In genomic region chr9:21523021-21524014, GRCh38 we compare ENCODE assay signal across 23 cellular contexts. TPM values are rescaled to one million over a fixed set of nuclear protein-coding genes. Genes with fewer than 3 reads are reported as not detected.
"Had no signal": no experiment of that assay in that cellular context is flagged by ENCODE, and none has a peak within 500 bp of the region (broad histone marks: within the 10 kb centered on the region; RNA-seq: fewer than 3 reads in every experiment).

No MANE protein-coding gene starts in this region.

- H3K27ac ChIP-seq: SK-N-MC, WERI-Rb-1 had no signal

- DNase-seq: activated CD4-positive, alpha-beta T cell treated with anti-CD3 and anti-CD28 coated beads for 36 hours; activated CD8-positive, alpha-beta memory T cell treated with anti-CD3 and anti-CD28 coated beads, Interleukin-2, amount 50 U/mL, for 4 hours; activated CD8-positive, alpha-beta T cell treated with anti-CD3 and anti-CD28 coated beads for 36 hours; activated gamma-delta T cell treated with Interleukin-2 at 50 U/mL for 16 hours; activated naive CD4-positive, alpha-beta T cell treated with anti-CD3 and anti-CD28 coated beads, Interleukin-2, amount 10 ng/mL, durations not matched to agents 7 days and 5 days; activated naive CD8-positive, alpha-beta T cell treated with anti-CD3 and anti-CD28 coated beads for 36 hours; activated T-cell treated with anti-CD3 and anti-CD28 coated beads, Interleukin-2, amount 50 U/mL, for 72 hours; central memory CD4-positive, alpha-beta T cell; Kasumi-1; NCI-H146; NCI-H187 treated with DMSO at 0.1 percent for 48 hours; NCI-H2081 treated with DMSO at 0.1 percent for 48 hours; NCI-H446; NCI-H524; SIG-M5; T-helper 1 cell; WERI-Rb-1 had no signal

- FAIRE-seq: RCC 7860 had no signal

- H3K9me3 Mint-ChIP-seq: activated naive CD4-positive, alpha-beta T cell treated with anti-CD3 and anti-CD28 coated beads, Interleukin-2, amount 10 ng/mL, durations not matched to agents 7 days and 5 days; activated T-helper 2 cell treated with anti-CD3 and anti-CD28 coated beads, Interferon-gamma antibody, Interleukin-2, Interleukin-4, amounts not matched to agents 10 μg/mL and 5 μg/mL and 100 μg/mL, durations not matched to agents 14 hours and 24 hours and 36 hours had no signal

- H3K36me3 ChIP-seq: WERI-Rb-1 had no signal

- H3K27ac Mint-ChIP-seq: activated CD4-positive, alpha-beta T cell treated with anti-CD3 and anti-CD28 coated beads for 36 hours; activated CD8-positive, alpha-beta T cell treated with anti-CD3 and anti-CD28 coated beads for 36 hours; activated naive CD4-positive, alpha-beta T cell treated with anti-CD3 and anti-CD28 coated beads, Interleukin-2, amount 10 ng/mL, durations not matched to agents 7 days and 5 days; activated naive CD8-positive, alpha-beta T cell treated with anti-CD3 and anti-CD28 coated beads for 36 hours; activated T-cell treated with anti-CD3 and anti-CD28 coated beads, Interleukin-2, amount 50 U/mL, for 72 hours; activated T-helper 2 cell treated with anti-CD3 and anti-CD28 coated beads, Interferon-gamma antibody, Interleukin-2, Interleukin-4, amounts not matched to agents 10 μg/mL and 5 μg/mL and 100 μg/mL, durations not matched to agents 14 hours and 24 hours and 36 hours had no signal

- H3K27me3 Mint-ChIP-seq: activated CD4-positive, alpha-beta T cell treated with anti-CD3 and anti-CD28 coated beads for 36 hours; activated CD8-positive, alpha-beta T cell treated with anti-CD3 and anti-CD28 coated beads for 36 hours; activated naive CD4-positive, alpha-beta T cell treated with anti-CD3 and anti-CD28 coated beads, Interleukin-2, amount 10 ng/mL, durations not matched to agents 7 days and 5 days; activated naive CD8-positive, alpha-beta T cell treated with anti-CD3 and anti-CD28 coated beads for 36 hours had no signal

- H3K4me1 Mint-ChIP-seq: activated CD4-positive, alpha-beta T cell treated with anti-CD3 and anti-CD28 coated beads for 36 hours; activated naive CD4-positive, alpha-beta T cell treated with anti-CD3 and anti-CD28 coated beads, Interleukin-2, amount 10 ng/mL, durations not matched to agents 7 days and 5 days; activated naive CD8-positive, alpha-beta T cell treated with anti-CD3 and anti-CD28 coated beads for 36 hours had no signal

- ATAC-seq: activated CD4-positive, alpha-beta T cell treated with anti-CD3 and anti-CD28 coated beads for 36 hours; activated CD8-positive, alpha-beta T cell treated with anti-CD3 and anti-CD28 coated beads for 36 hours; activated T-cell treated with anti-CD3 and anti-CD28 coated beads, Interleukin-2, amount 50 U/mL, for 72 hours had no signal

- H3K36me3 Mint-ChIP-seq: activated naive CD4-positive, alpha-beta T cell treated with anti-CD3 and anti-CD28 coated beads, Interleukin-2, amount 10 ng/mL, durations not matched to agents 7 days and 5 days had no signal

- H3K4me3 Mint-ChIP-seq: activated CD4-positive, alpha-beta T cell treated with anti-CD3 and anti-CD28 coated beads for 36 hours; activated CD8-positive, alpha-beta T cell treated with anti-CD3 and anti-CD28 coated beads for 36 hours; activated naive CD4-positive, alpha-beta T cell treated with anti-CD3 and anti-CD28 coated beads, Interleukin-2, amount 10 ng/mL, durations not matched to agents 7 days and 5 days; activated naive CD8-positive, alpha-beta T cell treated with anti-CD3 and anti-CD28 coated beads for 36 hours; activated T-cell treated with anti-CD3 and anti-CD28 coated beads, Interleukin-2, amount 50 U/mL, for 72 hours had no signal

- H3K4me3 ChIP-seq: SK-N-MC had no signal

RNA-seq across cellular contexts. Expression of gene IFNE, which starts 41.2 kb away (rescaled TPM):
- total RNA-seq: activated CD4-positive, alpha-beta T cell treated with anti-CD3 and anti-CD28 coated beads for 36 hours; activated CD8-positive, alpha-beta T cell treated with anti-CD3 and anti-CD28 coated beads for 36 hours; activated naive CD8-positive, alpha-beta T cell treated with anti-CD3 and anti-CD28 coated beads for 36 hours; activated T-cell treated with anti-CD3 and anti-CD28 coated beads, Interleukin-2, amount 50 U/mL, for 72 hours; activated T-helper 2 cell treated with anti-CD3 and anti-CD28 coated beads, Interferon-gamma antibody, Interleukin-2, Interleukin-4, amounts not matched to agents 10 μg/mL and 5 μg/mL and 100 μg/mL, durations not matched to agents 14 hours and 24 hours and 36 hours; chondrocyte; T-helper 2 cell treated with Interferon-gamma antibody and Interleukin-4, amounts not matched to agents 100 ng/mL and 5 ng/mL, for 36 hours had no signal
- polyA plus RNA-seq: adipose tissue had no signal
